In the genomic region with DNA sequence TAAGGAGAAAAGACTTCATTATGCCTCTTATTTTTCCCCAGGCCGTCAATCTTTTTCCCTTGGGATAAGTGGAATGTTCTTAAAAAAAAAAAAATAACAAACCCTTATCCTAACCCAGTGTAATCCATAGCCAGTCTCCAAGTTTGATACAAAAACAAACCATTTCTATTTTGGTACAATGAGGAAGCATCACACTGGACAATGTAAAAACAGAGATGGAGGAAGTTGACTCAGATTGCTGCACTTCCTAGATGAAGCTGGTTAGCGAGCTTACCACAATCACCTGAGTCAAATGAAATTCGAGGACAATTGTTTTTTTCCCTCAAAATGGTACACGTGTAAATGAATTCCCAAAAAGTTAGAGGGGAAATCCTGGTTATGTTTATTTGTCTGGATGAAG, we compare ENCODE assay signal across 11 cellular contexts.
DNase-seq lines count a peak whose midpoint lies in the region; TF ChIP-seq lines count a peak whose summit lies in the region.
"Had no signal": no experiment of that assay in that cellular context is flagged by ENCODE, and none has a peak within 500 bp of the region (broad histone marks: within the 10 kb centered on the region; RNA-seq: fewer than 3 reads in every experiment).

No MANE protein-coding gene starts in this region.

- no peak overlapping the region for H2AFZ ChIP-seq in Karpas-422 (ENCODE audit: low read length)

- H3K9me3 ChIP-seq in Karpas-422 (ENCODE audit: low read length) (no peaks in the 10 kb centered on the region), neutrophil (no peaks in the 10 kb centered on the region)

- no peak overlapping the region for H3K4me2 ChIP-seq in Karpas-422 (ENCODE audit: low read depth, low read length, poor library complexity, severe bottlenecking)

- H3K9ac ChIP-seq in Karpas-422 (ENCODE audit: low read length) = no peak overlapping the region

- H3K9me2 ChIP-seq in Karpas-422 (replicated peaks; ENCODE audit: insufficient read depth, low read length) = no peaks in the 10 kb centered on the region

- H3K4me3 ChIP-seq in Karpas-422 (ENCODE audit: low read length) (no peak overlapping the region), dorsolateral prefrontal cortex (no peak overlapping the region), neutrophil (ENCODE audit: low read depth in 1 of 2, low read length in 1 of 2) (no peak overlapping the region)

- peaks cover 41% of the 10 kb centered on the region for H3K79me2 ChIP-seq in Karpas-422 (ENCODE audit: low read length)

- H3K27me3 ChIP-seq in Karpas-422 (ENCODE audit: low read length) (no peaks in the 10 kb centered on the region), dorsolateral prefrontal cortex (no peaks in the 10 kb centered on the region), neutrophil (peaks cover 44% of the 10 kb centered on the region)

- peaks cover 66% of the 10 kb centered on the region for H3K4me1 ChIP-seq in Karpas-422 (ENCODE audit: low read length)
- peaks cover 15 to 19% of the 10 kb centered on the region in 2 experiments for H3K4me1 ChIP-seq in neutrophil (ENCODE audit: control insufficient read depth in 1 of 2, insufficient read depth in 1 of 2, low read depth in 1 of 2, low read length in 1 of 2)

- peak; percentile 60 for DNase-seq in CD1c-positive myeloid dendritic cell (ENCODE audit: extremely low spot score)
- no peak for DNase-seq in Karpas-422
- no peak for DNase-seq in dorsolateral prefrontal cortex
- no peak for DNase-seq in head of caudate nucleus
- no peak for DNase-seq in activated CD4-positive, alpha-beta T cell treated with anti-CD3 and anti-CD28 coated beads, Interleukin-2, amount 50 U/mL, for 1 hour
- DNase-seq in GDM1 (lab: John Stamatoyannopoulos, UW) = no peak
- no peak for DNase-seq in cerebellum (ENCODE audit: low spot score)
- DNase-seq: CD8-positive, alpha-beta memory T cell; NCI-H1417 treated with DMSO at 0.1 percent for 48 hours; stimulated activated CD4-positive, alpha-beta T cell treated with anti-CD3 and anti-CD28 coated beads, Interleukin-15, amount 100 ng/mL, for 24 hours had no signal

- H3K27ac ChIP-seq in Karpas-422 (ENCODE audit: low read length) = peak overlapping the region; percentile 60
- H3K27ac ChIP-seq in dorsolateral prefrontal cortex = peak overlapping the region in 58 of 59 donors; percentile 24 to 100 (median 76)
- peak overlapping the region; percentile 50 for H3K27ac ChIP-seq in neutrophil

- no peaks in the 10 kb centered on the region for H3K36me3 ChIP-seq in Karpas-422 (ENCODE audit: insufficient read depth, low read length)
- no peaks in the 10 kb centered on the region for H3K36me3 ChIP-seq in neutrophil

- no peaks in the 10 kb centered on the region for H4K20me1 ChIP-seq in Karpas-422 (ENCODE audit: insufficient read depth, low read depth, low read length)

- intact Hi-C loops in dorsolateral prefrontal cortex (cut with DNase I) (loop anchor here in 1 of 2 donors (10.0 kb wide), 1 partner anchor 234 kb away; no protein-coding TSS in a partner anchor), head of caudate nucleus (cut with DNase I) (no loop called here)

- TF ChIP-seq CTCF in dorsolateral prefrontal cortex (IDR thresholded peaks at IDR 0.05 in 54 of 56, conservative IDR thresholded peaks at IDR 0.05 in 2 of 56; ENCODE audit: low read depth in 1 of 56, partially characterized antibody in 56 of 56) = no peak
- no peak for TF ChIP-seq CTCF in neutrophil (IDR thresholded peaks at IDR 0.05)
